ENCODE assay signal across 7 cellular contexts in genomic region chr2:87629491-87630458, GRCh38.
DNase-seq lines count a peak whose midpoint lies in the region; ATAC-seq, FAIRE-seq and TF ChIP-seq lines count a peak whose summit lies in the region.
"Not testable (repeated sequence)": the region's sequence is repeated elsewhere in the genome, so short reads cannot be mapped to it uniquely, and the experiment has no call there.

No MANE protein-coding gene starts in this region.

- peak; percentile 91 for DNase-seq in ELR (ENCODE audit: low read depth)
- peak; percentile 31 for DNase-seq in RWPE2 (ENCODE audit: low spot score)
- peak; percentile 27 to 32 for DNase-seq in activated T-cell treated with anti-CD3 and anti-CD28 coated beads, Interleukin-2, amount 50 U/mL, for 48 hours
- peak; percentile 67 for DNase-seq in bronchial epithelial cell (ENCODE audit: low read depth)
- DNase-seq in foreskin keratinocyte: peak; percentile 42 to 86
- not testable (repeated sequence) for DNase-seq in psoas muscle

- H3K4me1 ChIP-seq in HUES6 (ENCODE audit: control insufficient read depth, insufficient read depth, low read length); RWPE2 (ENCODE audit: insufficient read depth, poor library complexity, severe bottlenecking); foreskin keratinocyte; psoas muscle: not testable (repeated sequence)

- not testable (repeated sequence) for TF ChIP-seq CTCF in RWPE2 (IDR thresholded peaks at IDR 0.05; ENCODE audit: poor library complexity, severe bottlenecking); bronchial epithelial cell (IDR thresholded peaks at IDR 0.05; ENCODE audit: insufficient read depth, low read length, severe bottlenecking); foreskin keratinocyte (conservative IDR thresholded peaks at IDR 0.05); psoas muscle (IDR thresholded peaks at IDR 0.05)

- H3K27me3 ChIP-seq in HUES6 (ENCODE audit: control insufficient read depth, insufficient read depth, low read length); RWPE2 (ENCODE audit: insufficient read depth, poor library complexity, severe bottlenecking); bronchial epithelial cell (ENCODE audit: control insufficient read depth, insufficient read depth, low read length); foreskin keratinocyte; psoas muscle (ENCODE audit: insufficient read depth in 3 of 3, low read length in 2 of 3): not testable (repeated sequence)

- ATAC-seq in RWPE2 (ENCODE audit: low read depth): peak; percentile 95
- peak; percentile 93 for ATAC-seq in foreskin keratinocyte
- peak; percentile 60 to 91 (median 88) for ATAC-seq in psoas muscle

- not testable (repeated sequence) for H3K4me3 ChIP-seq in HUES6 (ENCODE audit: low read depth, low read length); RWPE2 (ENCODE audit: severe bottlenecking); bronchial epithelial cell (ENCODE audit: low read depth, low read length); psoas muscle

- H3K9ac ChIP-seq in HUES6 (ENCODE audit: low read length): peak overlapping the region; percentile 47

- peak; percentile 97 for FAIRE-seq in bronchial epithelial cell (lab: Jason Lieb, UNC)

- H3K9me3 ChIP-seq in HUES6 (ENCODE audit: control insufficient read depth, insufficient read depth, low read depth, low read length); RWPE2 (ENCODE audit: severe bottlenecking); psoas muscle: not testable (repeated sequence)

- H3K27ac ChIP-seq in HUES6 (ENCODE audit: low read depth, low read length): peak overlapping the region; percentile 68; the same call in 1 of the 2 replicates
- not testable (repeated sequence) for H3K27ac ChIP-seq in RWPE2 (ENCODE audit: poor library complexity, severe bottlenecking); foreskin keratinocyte; psoas muscle

- intact Hi-C loops in psoas muscle (cut with DNase I): not testable (repeated sequence)

- WGBS in psoas muscle, 3 donors: 76 to 78% (median 77%) methylated on average over 8 to 9 of the region's 10 CpGs

- H3K36me3 ChIP-seq in HUES6 (ENCODE audit: control insufficient read depth, insufficient read depth, low read length); RWPE2 (ENCODE audit: low read depth); bronchial epithelial cell (ENCODE audit: control insufficient read depth, insufficient read depth, low read length); psoas muscle (ENCODE audit: insufficient read depth in 1 of 2, low read depth in 1 of 2): not testable (repeated sequence)
